ENCODE assay signal across 16 cellular contexts in genomic region chr4:128606173-128606572, GRCh38.
A peak's percentile ranks its signal among the peaks of the same experiment; 100 is the strongest.
DNase-seq lines count a peak whose midpoint lies in the region; ATAC-seq, FAIRE-seq and TF ChIP-seq lines count a peak whose summit lies in the region.
"Had no signal": no experiment of that assay in that cellular context is flagged by ENCODE, and none has a peak within 500 bp of the region (broad histone marks: within the 10 kb centered on the region; RNA-seq: fewer than 3 reads in every experiment).

No MANE protein-coding gene starts in this region.

- H3K27me3 ChIP-seq in osteoblast (ENCODE audit: insufficient read depth, low read length), result no peaks in the 10 kb centered on the region
- no peaks in the 10 kb centered on the region for H3K27me3 ChIP-seq in dorsolateral prefrontal cortex
- H3K27me3 ChIP-seq: sigmoid colon had no signal

- no peak for TF ChIP-seq POLR2A in lower leg skin (IDR thresholded peaks at IDR 0.05)

- WGBS in lower leg skin, 2 donors, result 65 to 66% methylated on average over 1 of the region's 1 CpG

- intact Hi-C loops in dorsolateral prefrontal cortex (cut with DNase I) (no loop called here), lower leg skin (cut with DNase I; ENCODE audit: low total_unique reads) (no loop called here)

- H3K36me3 ChIP-seq in osteoblast (ENCODE audit: insufficient read depth, low read length), result no peaks in the 10 kb centered on the region
- H3K36me3 ChIP-seq: sigmoid colon had no signal

- H3K4me2 ChIP-seq in osteoblast (ENCODE audit: insufficient read depth, low read length), result no peak overlapping the region

- DNase-seq in GM03348 (ENCODE audit: low spot score) (peak; percentile 18), RCC 7860 (ENCODE audit: low spot score) (peak; percentile 75), epithelial cell of prostate (ENCODE audit: low read depth, low spot score) (peak; percentile 60), osteoblast (ENCODE audit: insufficient read length, low spot score, missing footprints) (peak; percentile 71), dorsolateral prefrontal cortex (no peak), lower leg skin (ENCODE audit: low spot score in 2 of 2) (no peak)
- DNase-seq: activated CD4-positive, alpha-beta T cell treated with anti-CD3 and anti-CD28 coated beads for 1 hour; activated T-cell treated with anti-CD3 and anti-CD28 coated beads, Interleukin-2, amount 50 U/mL, for 1 hour; cortex of kidney; naive thymus-derived CD8-positive, alpha-beta T cell; sigmoid colon; stimulated activated naive CD8-positive, alpha-beta T cell treated with anti-CD3 and anti-CD28 coated beads, Interleukin-15, amount 100 ng/mL, for 72 hours; T-helper 1 cell had no signal

- no peaks in the 10 kb centered on the region for H3K9me3 ChIP-seq in osteoblast (ENCODE audit: low read depth, low read length)
- H3K9me3 ChIP-seq: sigmoid colon had no signal

- no peaks in the 10 kb centered on the region for H3K79me2 ChIP-seq in osteoblast (ENCODE audit: insufficient read depth, low read length)

- H3K4me1 ChIP-seq in osteoblast (ENCODE audit: insufficient read depth, low read length), result peaks cover 17% of the 10 kb centered on the region

- ATAC-seq in HG03378 (IDR thresholded peaks at IDR 0.05; ENCODE audit: unreplicated experiment) (no peak), GM19397 (IDR thresholded peaks at IDR 0.05; ENCODE audit: unreplicated experiment) (no peak)
- ATAC-seq: HCT116; naive thymus-derived CD8-positive, alpha-beta T cell; stimulated activated naive CD8-positive, alpha-beta T cell treated with anti-CD3 and anti-CD28 coated beads, Interleukin-15, amount 100 ng/mL, for 72 hours had no signal

- H3K4me3 ChIP-seq in osteoblast (ENCODE audit: insufficient read depth, low read length) (no peak overlapping the region), dorsolateral prefrontal cortex (no peak overlapping the region), lower leg skin (ENCODE audit: low read depth, poor library complexity, severe bottlenecking) (no peak overlapping the region)
- H3K4me3 ChIP-seq: sigmoid colon had no signal

- TF ChIP-seq CTCF in osteoblast (IDR thresholded peaks at IDR 0.05; ENCODE audit: extremely low read depth, low read depth, low read length) (no peak), dorsolateral prefrontal cortex (IDR thresholded peaks at IDR 0.05 in 54 of 56, conservative IDR thresholded peaks at IDR 0.05 in 2 of 56; ENCODE audit: low read depth in 1 of 56, partially characterized antibody in 56 of 56) (no peak), lower leg skin (IDR thresholded peaks at IDR 0.05) (no peak)

- FAIRE-seq in RCC 7860 (lab: Jason Lieb, UNC), result peak; percentile 85

- H3K27ac ChIP-seq in epithelial cell of prostate (no peak overlapping the region), osteoblast (ENCODE audit: low read depth, low read length) (no peak overlapping the region), dorsolateral prefrontal cortex (no peak overlapping the region)
- H3K27ac ChIP-seq: sigmoid colon had no signal

- no peak overlapping the region for H2AFZ ChIP-seq in osteoblast (ENCODE audit: low read length)

- H4K20me1 ChIP-seq in osteoblast (ENCODE audit: insufficient read depth, low read length), result no peaks in the 10 kb centered on the region

Comparison
In these comparisons a context has a peak if more than half of its experiments do, and no peak if none do; other contexts are left out.
1. DNase-seq: peak in GM03348 (single experiment), RCC 7860 (single experiment), epithelial cell of prostate (single experiment) and osteoblast (single experiment); none in dorsolateral prefrontal cortex (0 of 10) and lower leg skin (0 of 2).